ENCODE assay signal across 20 cellular contexts in genomic region chr7:129772646-129773280, GRCh38.
"Had no signal": no experiment of that assay in that cellular context is flagged by ENCODE, and none has a peak within 500 bp of the region (broad histone marks: within the 10 kb centered on the region; RNA-seq: fewer than 3 reads in every experiment).

No MANE protein-coding gene starts in this region.

- H3K4me3 ChIP-seq: body of pancreas, esophagus squamous epithelium, lower lobe of right lung, prostate gland, right atrium auricular region, suprapubic skin, transverse colon, uterus had no signal

- H3K9me3 ChIP-seq: body of pancreas, esophagus squamous epithelium, lower lobe of right lung, prostate gland, right atrium auricular region, suprapubic skin, transverse colon, uterus had no signal

- H3K27ac ChIP-seq: body of pancreas, esophagus squamous epithelium, lower lobe of right lung, prostate gland, right atrium auricular region, suprapubic skin, transverse colon, uterus had no signal

- H3K36me3 ChIP-seq: lower lobe of right lung, prostate gland, right atrium auricular region, suprapubic skin, transverse colon, uterus had no signal

- DNase-seq: activated CD4-positive, alpha-beta T cell treated with anti-CD3 and anti-CD28 coated beads, Interleukin-2, amount 10 ng/mL, durations not matched to agents 24 days and 14 days; activated CD4-positive, CD25-positive, alpha-beta regulatory T cell; activated CD8-positive, alpha-beta T cell treated with anti-CD3 and anti-CD28 coated beads for 36 hours; activated naive CD4-positive, alpha-beta T cell treated with anti-CD3 and anti-CD28 coated beads for 36 hours; activated T-cell treated with anti-CD3 and anti-CD28 coated beads, Interleukin-2, amount 50 U/mL, for 24 hours; body of pancreas; dermis blood vessel endothelial cell; effector memory CD4-positive, alpha-beta T cell; esophagus squamous epithelium; left colon; lower lobe of right lung; occipital lobe; transverse colon; uterus had no signal

- H3K4me1 ChIP-seq: body of pancreas, esophagus squamous epithelium, lower lobe of right lung, prostate gland, right atrium auricular region, suprapubic skin, transverse colon, uterus had no signal

- H3K27me3 ChIP-seq: body of pancreas had no signal

- H3K9me3 Mint-ChIP-seq: activated CD4-positive, alpha-beta T cell treated with anti-CD3 and anti-CD28 coated beads, Interleukin-2, amount 10 ng/mL, durations not matched to agents 24 days and 14 days; activated CD8-positive, alpha-beta T cell treated with anti-CD3 and anti-CD28 coated beads for 36 hours; activated naive CD4-positive, alpha-beta T cell treated with anti-CD3 and anti-CD28 coated beads for 36 hours; activated T-cell treated with anti-CD3 and anti-CD28 coated beads, Interleukin-2, amount 50 U/mL, for 24 hours; nephron; stimulated activated naive CD8-positive, alpha-beta T cell treated with anti-CD3 and anti-CD28 coated beads, Interleukin-15, Interleukin-2, amounts not matched to agents 100 ng/mL and 50 ng/mL, for 24 hours; T-helper 2 cell treated with Interferon-gamma antibody and Interleukin-4, amounts not matched to agents 5 μg/mL and 100 μg/mL, for 36 hours had no signal

- H3K4me3 Mint-ChIP-seq: activated CD4-positive, alpha-beta T cell treated with anti-CD3 and anti-CD28 coated beads, Interleukin-2, amount 10 ng/mL, durations not matched to agents 24 days and 14 days; activated CD8-positive, alpha-beta T cell treated with anti-CD3 and anti-CD28 coated beads for 36 hours; activated naive CD4-positive, alpha-beta T cell treated with anti-CD3 and anti-CD28 coated beads for 36 hours; activated T-cell treated with anti-CD3 and anti-CD28 coated beads, Interleukin-2, amount 50 U/mL, for 24 hours; nephron; stimulated activated naive CD8-positive, alpha-beta T cell treated with anti-CD3 and anti-CD28 coated beads, Interleukin-15, Interleukin-2, amounts not matched to agents 100 ng/mL and 50 ng/mL, for 24 hours; T-helper 2 cell treated with Interferon-gamma antibody and Interleukin-4, amounts not matched to agents 5 μg/mL and 100 μg/mL, for 36 hours had no signal

- ATAC-seq: activated CD8-positive, alpha-beta T cell treated with anti-CD3 and anti-CD28 coated beads for 36 hours; body of pancreas; left colon; lower lobe of right lung had no signal

- H3K27ac Mint-ChIP-seq: activated CD4-positive, alpha-beta T cell treated with anti-CD3 and anti-CD28 coated beads, Interleukin-2, amount 10 ng/mL, durations not matched to agents 24 days and 14 days; activated CD8-positive, alpha-beta T cell treated with anti-CD3 and anti-CD28 coated beads for 36 hours; activated naive CD4-positive, alpha-beta T cell treated with anti-CD3 and anti-CD28 coated beads for 36 hours; activated T-cell treated with anti-CD3 and anti-CD28 coated beads, Interleukin-2, amount 50 U/mL, for 24 hours; nephron; stimulated activated naive CD8-positive, alpha-beta T cell treated with anti-CD3 and anti-CD28 coated beads, Interleukin-15, Interleukin-2, amounts not matched to agents 100 ng/mL and 50 ng/mL, for 24 hours; T-helper 2 cell treated with Interferon-gamma antibody and Interleukin-4, amounts not matched to agents 5 μg/mL and 100 μg/mL, for 36 hours had no signal
